In the genomic region with DNA sequence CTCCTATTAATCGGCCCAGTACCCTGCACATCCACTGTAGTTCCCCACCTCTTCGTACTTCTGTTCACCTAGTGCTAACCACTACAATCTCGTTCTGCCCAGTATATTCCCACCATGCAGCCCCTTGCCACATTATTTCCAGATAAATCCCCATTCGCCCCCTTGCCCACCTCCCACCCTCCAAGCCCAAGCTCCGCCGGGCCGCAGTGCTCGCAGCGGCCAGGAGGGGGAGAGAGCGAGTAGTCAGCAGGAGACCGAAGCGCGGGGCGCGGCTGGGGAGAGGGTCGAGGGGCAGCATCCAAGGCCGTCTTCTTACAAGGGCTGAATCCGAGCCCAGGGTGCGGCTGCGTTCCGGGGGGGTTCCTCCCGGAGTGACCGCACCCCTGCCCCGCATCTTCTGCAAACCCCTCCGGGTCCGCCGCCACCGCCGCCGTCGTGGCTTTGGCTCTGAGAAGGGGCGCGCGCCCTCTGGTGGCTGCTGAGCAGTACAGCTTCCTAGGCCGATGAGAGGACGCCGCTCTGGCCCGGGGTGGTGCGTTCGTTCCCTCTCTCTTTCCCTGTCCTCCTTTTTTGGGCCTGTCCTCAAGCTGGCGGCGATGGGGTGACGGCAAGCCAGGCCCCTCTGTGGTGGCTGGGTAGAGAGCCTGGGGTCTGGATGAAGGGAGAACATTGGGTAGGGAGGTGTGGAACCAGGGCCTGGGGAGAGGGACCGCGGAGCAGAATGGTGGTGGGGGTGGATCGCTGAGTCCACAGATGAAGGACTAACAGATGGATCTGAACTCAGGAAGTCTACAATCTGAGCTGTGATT, we compare ENCODE assay signal across 8 cellular contexts. TPM values are rescaled to one million over a fixed set of nuclear protein-coding genes. Genes with fewer than 3 reads are reported as not detected.
DNase-seq lines count a peak whose midpoint lies in the region; ATAC-seq and TF ChIP-seq lines count a peak whose summit lies in the region.

No MANE protein-coding gene starts in this region.

- DNase-seq in DMS79 (lab: John Stamatoyannopoulos, UW) (peak; percentile 15), KBM-7 (peak; percentile 85), SK-N-SH (peak; percentile 93), cardiac muscle cell (ENCODE audit: low read depth in 1 of 2, low spot score in 1 of 2) (peak; percentile 80 to 90), trophoblast cell (peak; percentile 61 to 86), type B pancreatic cell (ENCODE audit: extremely low spot score, unreplicated experiment) (peak; percentile 91)
- DNase-seq in activated naive CD8-positive, alpha-beta T cell treated with anti-CD3 and anti-CD28 coated beads, Interleukin-2, amount 10 ng/mL, durations not matched to agents 7 days and 5 days: peak; percentile 95

- TF ChIP-seq CTCF in SK-N-SH (IDR thresholded peaks at IDR 0.05): peak; percentile 97
- TF ChIP-seq CTCF in cardiac muscle cell (IDR thresholded peaks at IDR 0.05; ENCODE audit: low read depth, low read length): peak; percentile 81
- peak; percentile 100 for TF ChIP-seq CTCF in type B pancreatic cell (conservative IDR thresholded peaks at IDR 0.05)

- H2BK5ac ChIP-seq in trophoblast cell (ENCODE audit: low read depth, low read length, poor library complexity): peak overlapping the region; percentile 59

- H3K4me2 ChIP-seq in SK-N-SH (peak overlapping the region; percentile 81; the same call in 1 of the 2 replicates), trophoblast cell (ENCODE audit: low read length) (peak overlapping the region; percentile 79)

- H3K79me1 ChIP-seq in trophoblast cell (ENCODE audit: low read length): peaks cover 3% of the 10 kb centered on the region

- peak; percentile 69 for ATAC-seq in GM21576 (IDR thresholded peaks at IDR 0.05; ENCODE audit: unreplicated experiment)
- ATAC-seq in activated naive CD8-positive, alpha-beta T cell treated with anti-CD3 and anti-CD28 coated beads, Interleukin-2, amount 10 ng/mL, durations not matched to agents 7 days and 5 days (ENCODE audit: low read depth): peak; percentile 84

- H3K4me3 ChIP-seq in SK-N-SH (ENCODE audit: low read depth in 2 of 2, low read length in 1 of 2) (peak overlapping the region; percentile 56 to 85), cardiac muscle cell (peak overlapping the region; percentile 49), trophoblast cell (ENCODE audit: low read depth, low read length) (peak overlapping the region; percentile 59)

- H3K9me3 Mint-ChIP-seq in activated naive CD8-positive, alpha-beta T cell treated with anti-CD3 and anti-CD28 coated beads, Interleukin-2, amount 10 ng/mL, durations not matched to agents 7 days and 5 days: no peaks in the 10 kb centered on the region
- no peaks in the 10 kb centered on the region for H3K9me3 Mint-ChIP-seq in type B pancreatic cell

- no peaks in the 10 kb centered on the region for H3K36me3 Mint-ChIP-seq in activated naive CD8-positive, alpha-beta T cell treated with anti-CD3 and anti-CD28 coated beads, Interleukin-2, amount 10 ng/mL, durations not matched to agents 7 days and 5 days
- no peaks in the 10 kb centered on the region for H3K36me3 Mint-ChIP-seq in type B pancreatic cell

- H3K4me1 ChIP-seq in SK-N-SH (ENCODE audit: control insufficient read depth in 1 of 2, insufficient read depth in 2 of 2, low read depth in 1 of 2, low read length in 1 of 2) (peaks cover 2 to 29% of the 10 kb centered on the region in 2 experiments; a peak in 3 of 4 replicates), cardiac muscle cell (ENCODE audit: low read depth) (peaks cover 12% of the 10 kb centered on the region), trophoblast cell (ENCODE audit: control insufficient read depth in 1 of 2, insufficient read depth in 2 of 2, low read length in 2 of 2) (peaks cover 11 to 14% of the 10 kb centered on the region in 2 experiments)

- H3K79me2 ChIP-seq in SK-N-SH (ENCODE audit: insufficient read depth): no peaks in the 10 kb centered on the region
- H3K79me2 ChIP-seq in trophoblast cell (ENCODE audit: control insufficient read depth, insufficient read depth, low read length, poor library complexity): no peaks in the 10 kb centered on the region

- no peak overlapping the region for H4K12ac ChIP-seq in trophoblast cell (ENCODE audit: low read depth, low read length)

- peak overlapping the region; percentile 78 for H4K8ac ChIP-seq in trophoblast cell (ENCODE audit: low read depth, low read length)

- H3K36me3 ChIP-seq in SK-N-SH (replicated peaks in 1 of 2; ENCODE audit: control insufficient read depth in 1 of 2, insufficient read depth in 2 of 2, low read length in 1 of 2) (no peaks in the 10 kb centered on the region), cardiac muscle cell (no peaks in the 10 kb centered on the region), trophoblast cell (ENCODE audit: control insufficient read depth in 1 of 2, insufficient read depth in 2 of 2, low read length in 2 of 2) (no peaks in the 10 kb centered on the region)

- H4K20me1 ChIP-seq in SK-N-SH (ENCODE audit: insufficient read depth): no peaks in the 10 kb centered on the region

- in situ Hi-C loops in KBM-7 (cut with MboI; ENCODE audit: low pct_unique_long_range_greater_than_20kb, low sequenced_read_pairs): loop anchor here (10.0 kb wide), 1 partner anchor 131 kb away; no protein-coding TSS in a partner anchor

- peak overlapping the region; percentile 80 for H2AFZ ChIP-seq in SK-N-SH (ENCODE audit: low read depth)
- peak overlapping the region; percentile 50 for H2AFZ ChIP-seq in trophoblast cell (ENCODE audit: insufficient read depth, low read length, poor library complexity)

- H2BK120ac ChIP-seq in trophoblast cell (ENCODE audit: insufficient read depth, low read length, poor library complexity): peak overlapping the region; percentile 85

- H3K27me3 ChIP-seq in SK-N-SH (ENCODE audit: insufficient read depth): no peaks in the 10 kb centered on the region
- H3K27me3 ChIP-seq in cardiac muscle cell: peaks cover 16% of the 10 kb centered on the region
- H3K27me3 ChIP-seq in trophoblast cell (ENCODE audit: insufficient read depth, low read length): peaks cover 13% of the 10 kb centered on the region

- peak overlapping the region; percentile 62; the same call in 1 of the 2 replicates for H3K9ac ChIP-seq in SK-N-SH
- H3K9ac ChIP-seq in trophoblast cell (ENCODE audit: low read length): no peak overlapping the region

- peak overlapping the region; percentile 74 for H3K18ac ChIP-seq in trophoblast cell (ENCODE audit: low read length)

- peak overlapping the region; percentile 96 for H4K91ac ChIP-seq in trophoblast cell (ENCODE audit: low read depth, low read length)

- CTCF ChIA-PET in SK-N-SH (lab: Yijun Ruan, JAX): interaction anchor here (0.5 to 23.1 kb wide), 83 partner anchors 9 to 414 kb away, joined by 3 to 627 read pairs (median 5); a partner anchor contains a TSS

- no peak overlapping the region for H3K23ac ChIP-seq in trophoblast cell (ENCODE audit: low read length)

- peaks cover 12% of the 10 kb centered on the region for H3F3A ChIP-seq in SK-N-SH (replicated peaks; ENCODE audit: insufficient read depth)

- H3K9me2 ChIP-seq in SK-N-SH: no peaks in the 10 kb centered on the region

- H3K4ac ChIP-seq in trophoblast cell (ENCODE audit: low read depth, low read length): peak overlapping the region; percentile 55

- peak overlapping the region; percentile 84 for H2BK12ac ChIP-seq in trophoblast cell (ENCODE audit: low read length)

- H3K4me3 Mint-ChIP-seq in activated naive CD8-positive, alpha-beta T cell treated with anti-CD3 and anti-CD28 coated beads, Interleukin-2, amount 10 ng/mL, durations not matched to agents 7 days and 5 days: peak overlapping the region; percentile 66
- peak overlapping the region; percentile 79 for H3K4me3 Mint-ChIP-seq in type B pancreatic cell

- peak in 1 of 2 experiments; percentile 14; a peak in 1 of 4 replicates for TF ChIP-seq EP300 in SK-N-SH (IDR thresholded peaks at IDR 0.05; ENCODE audit: borderline replicate concordance in 1 of 2, low read depth in 1 of 2, low read length in 1 of 2)

- TF ChIP-seq RAD21 in SK-N-SH (IDR thresholded peaks at IDR 0.05; ENCODE audit: low read length): peak; percentile 73

- H3K27ac Mint-ChIP-seq in activated naive CD8-positive, alpha-beta T cell treated with anti-CD3 and anti-CD28 coated beads, Interleukin-2, amount 10 ng/mL, durations not matched to agents 7 days and 5 days: no peak overlapping the region
- H3K27ac Mint-ChIP-seq in type B pancreatic cell: peak overlapping the region; percentile 55

- H2AK5ac ChIP-seq in trophoblast cell (ENCODE audit: low read length): no peak overlapping the region

- peak overlapping the region in 1 of 2 experiments; percentile 56; a peak in 1 of 4 replicates for H3K27ac ChIP-seq in SK-N-SH (ENCODE audit: low read depth in 2 of 2, low read length in 1 of 2)
- H3K27ac ChIP-seq in cardiac muscle cell: no peak overlapping the region
- no peak overlapping the region for H3K27ac ChIP-seq in trophoblast cell (ENCODE audit: low read depth, low read length)

- H3K9me3 ChIP-seq in SK-N-SH: no peaks in the 10 kb centered on the region
- H3K9me3 ChIP-seq in cardiac muscle cell (ENCODE audit: low read depth): no peaks in the 10 kb centered on the region
- no peaks in the 10 kb centered on the region for H3K9me3 ChIP-seq in trophoblast cell (ENCODE audit: insufficient read depth, low read depth, low read length)

- H3K14ac ChIP-seq in trophoblast cell (ENCODE audit: low read length): peak overlapping the region; percentile 70

- 11% methylated on average over 44 of the region's 46 CpGs for WGBS in SK-N-SH (ENCODE audit: low lambda C conversion rate)
- WGBS in trophoblast cell (ENCODE audit: extremely low coverage, insufficient coverage, insufficient read length): no CpG with 5 or more reads among the region's 46 CpGs

- peaks cover 9% of the 10 kb centered on the region for H3K4me1 Mint-ChIP-seq in activated naive CD8-positive, alpha-beta T cell treated with anti-CD3 and anti-CD28 coated beads, Interleukin-2, amount 10 ng/mL, durations not matched to agents 7 days and 5 days
- H3K4me1 Mint-ChIP-seq in type B pancreatic cell (ENCODE audit: unreplicated experiment): peaks cover 31% of the 10 kb centered on the region

- POLR2A ChIA-PET in SK-N-SH (lab: Yijun Ruan, JAX): interaction anchor here (0.6 to 1.7 kb wide), 8 partner anchors 13 to 130 kb away, joined by 3 to 23 read pairs (median 5); a partner anchor contains a TSS
- POLR2A ChIA-PET in activated naive CD8-positive, alpha-beta T cell treated with anti-CD3 and anti-CD28 coated beads, Interleukin-2, amount 10 ng/mL, durations not matched to agents 7 days and 5 days (lab: Charles Lee): interaction anchor here (0.6 kb wide), 1 partner anchor 64 kb away, joined by 3 read pairs; no protein-coding TSS in a partner anchor

- H3K27me3 Mint-ChIP-seq in activated naive CD8-positive, alpha-beta T cell treated with anti-CD3 and anti-CD28 coated beads, Interleukin-2, amount 10 ng/mL, durations not matched to agents 7 days and 5 days: peaks cover 28% of the 10 kb centered on the region
- peaks cover 33% of the 10 kb centered on the region for H3K27me3 Mint-ChIP-seq in type B pancreatic cell

RNA-seq across cellular contexts. Expression of a gene that starts 30.0 kb away (rescaled TPM):
- polyA plus RNA-seq in SK-N-SH (2012; rRNA removed) (0.15 TPM in 2 replicates), cardiac muscle cell (0.04 and 1.1 TPM in 2 replicates)
- 0.09 and 0.13 TPM in 2 replicates for polyA plus RNA-seq in SK-N-SH (2012; cell fraction: cytosol; rRNA removed)
- 0.62 and 0.63 TPM in 2 replicates for polyA plus RNA-seq in SK-N-SH (2012; cell fraction: nucleus; rRNA removed)
- under 1 TPM; 0.08 to 0.09 TPM for total RNA-seq in activated naive CD8-positive, alpha-beta T cell treated with anti-CD3 and anti-CD28 coated beads, Interleukin-2, amount 10 ng/mL, durations not matched to agents 7 days and 5 days
- total RNA-seq in cardiac muscle cell (0.14 and 0.48 TPM in 2 replicates), type B pancreatic cell (ENCODE audit: low replicate concordance) (0.19 and 0.27 TPM in 2 replicates)
- 0.37 and 0.38 TPM in 2 replicates for polyA plus RNA-seq in trophoblast cell (2013)

Comparison
In these comparisons a context has a peak if more than half of its experiments do, and no peak if none do; other contexts are left out.
1. DNase-seq: peak in every context shown above with its lines; median percentile 95 in activated naive CD8-positive, alpha-beta T cell treated with anti-CD3 and anti-CD28 coated beads, Interleukin-2, amount 10 ng/mL, durations not matched to agents 7 days and 5 days; 93 in SK-N-SH; 91 in type B pancreatic cell; 85 in KBM-7; 85 in cardiac muscle cell; 74 in trophoblast cell; 15 in DMS79.